ENCODE assay signal across 1 cellular context in the genomic region with DNA sequence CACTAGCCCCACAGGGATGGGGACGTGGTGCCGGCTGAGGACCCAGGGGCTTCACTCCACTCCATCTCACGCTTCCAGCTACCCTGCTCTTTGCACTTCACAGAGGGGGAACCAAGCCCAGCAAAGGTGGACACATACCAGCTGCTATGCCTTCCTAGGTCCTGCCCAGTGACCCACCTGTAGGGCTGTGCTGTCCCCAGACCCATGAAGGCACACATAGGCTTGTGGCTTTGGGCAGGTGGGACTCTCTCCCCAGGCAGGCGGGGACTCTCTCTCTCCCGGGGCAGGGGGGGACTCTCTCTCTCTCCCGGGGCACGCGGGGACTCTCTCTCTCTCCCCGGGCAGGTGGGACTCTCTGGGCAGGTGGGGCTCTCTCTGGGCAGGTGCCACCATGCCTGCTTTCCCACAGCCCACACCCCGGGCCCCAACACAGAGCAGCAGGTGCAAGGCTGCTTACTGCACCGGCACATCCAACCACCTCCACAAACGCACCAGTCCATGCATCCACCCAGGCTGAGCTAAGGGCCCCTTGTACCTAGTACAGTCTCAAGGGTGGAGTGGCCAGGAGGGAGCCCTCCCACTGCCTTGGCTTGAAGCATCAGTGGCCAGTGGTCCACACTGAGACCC.
TF ChIP-seq lines count a peak whose summit lies in the region.

No MANE protein-coding gene starts in this region.

TF ChIP-seq in H1, 55 proteins besides CTCF, POLR2A, EP300 and RAD21:
- TF ChIP-seq POU5F1 (IDR thresholded peaks at IDR 0.05; ENCODE audit: low read depth, low read length) (no peak), CHD2 (IDR thresholded peaks at IDR 0.05; ENCODE audit: low read length) (no peak), SP2 (IDR thresholded peaks at IDR 0.05; ENCODE audit: low read length) (no peak), ZNF274 (IDR thresholded peaks at IDR 0.05; ENCODE audit: borderline replicate concordance, extremely low read depth, low read length) (no peak), HDAC2 (IDR thresholded peaks at IDR 0.05; ENCODE audit: borderline replicate concordance in 1 of 2, low read depth in 2 of 2, low read length in 2 of 2) (no peak), SUZ12 (IDR thresholded peaks at IDR 0.05; ENCODE audit: low read length) (no peak), MAFK (IDR thresholded peaks at IDR 0.05; ENCODE audit: low read depth, low read length) (no peak), GTF2F1 (IDR thresholded peaks at IDR 0.05; ENCODE audit: borderline replicate concordance, low read depth, low read length) (no peak), TAF7 (optimal IDR thresholded peaks at IDR 0.05; ENCODE audit: borderline replicate concordance, low read depth, low read length) (no peak), HDAC6 (IDR thresholded peaks at IDR 0.05; ENCODE audit: low read depth, low read length) (no peak), TBP (IDR thresholded peaks at IDR 0.05; ENCODE audit: low read depth, low read length) (no peak), CEBPB (IDR thresholded peaks at IDR 0.05; ENCODE audit: low read depth, low read length) (no peak), TEAD4 (IDR thresholded peaks at IDR 0.05; ENCODE audit: low read depth, low read length) (no peak), ASH2L (IDR thresholded peaks at IDR 0.05; ENCODE audit: low read length) (no peak), GABPA (IDR thresholded peaks at IDR 0.05; ENCODE audit: borderline replicate concordance, insufficient read depth, low read length) (no peak), KDM5A (IDR thresholded peaks at IDR 0.05; ENCODE audit: low read length) (no peak), CHD1 (IDR thresholded peaks at IDR 0.05; ENCODE audit: low read depth, low read length) (no peak)
- TF ChIP-seq, protein P1, sequence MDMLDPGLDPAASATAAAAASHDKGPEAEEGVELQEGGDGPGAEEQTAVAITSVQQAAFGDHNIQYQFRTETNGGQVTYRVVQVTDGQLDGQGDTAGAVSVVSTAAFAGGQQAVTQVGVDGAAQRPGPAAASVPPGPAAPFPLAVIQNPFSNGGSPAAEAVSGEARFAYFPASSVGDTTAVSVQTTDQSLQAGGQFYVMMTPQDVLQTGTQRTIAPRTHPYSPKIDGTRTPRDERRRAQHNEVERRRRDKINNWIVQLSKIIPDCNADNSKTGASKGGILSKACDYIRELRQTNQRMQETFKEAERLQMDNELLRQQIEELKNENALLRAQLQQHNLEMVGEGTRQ (IDR thresholded peaks at IDR 0.05; ENCODE audit: low read length), result no peak
TF ChIP-seq in H1: peak in this region for 0.
